1 cellular context compared by ENCODE assay signal in genomic region chr12:52251367-52252055, GRCh38.
TF ChIP-seq lines count a peak whose summit lies in the region.

No MANE protein-coding gene starts in this region.

TF ChIP-seq in A549, 52 proteins besides CTCF, POLR2A, EP300 and RAD21 (continued from another document):
- TF ChIP-seq E2F6 (IDR thresholded peaks at IDR 0.05; ENCODE audit: borderline replicate concordance, low read depth), result no peak; the same call in 1 of the 2 replicates
- TF ChIP-seq FOSB (CRISPR knock-in tag; IDR thresholded peaks at IDR 0.05), result peak; percentile 92
- no peak for TF ChIP-seq RCOR1 (IDR thresholded peaks at IDR 0.05; ENCODE audit: low read depth, low read length)
- no peak for TF ChIP-seq CEBPB (IDR thresholded peaks at IDR 0.05)
- TF ChIP-seq CHD2 (IDR thresholded peaks at IDR 0.05; ENCODE audit: low read length, partially characterized antibody), result peak; percentile 37
- peak; percentile 11; the same call in 1 of the 2 replicates for TF ChIP-seq GATA3 (IDR thresholded peaks at IDR 0.05; ENCODE audit: borderline replicate concordance)
- no peak for TF ChIP-seq SMC3 (IDR thresholded peaks at IDR 0.05)
- TF ChIP-seq FOSL2 (IDR thresholded peaks at IDR 0.05), result no peak
- TF ChIP-seq FOSL2 (CRISPR knock-in tag; IDR thresholded peaks at IDR 0.05), result no peak
- TF ChIP-seq TP53 (CRISPR knock-in tag; IDR thresholded peaks at IDR 0.05), result no peak; the same call in 1 of the 2 replicates
- TF ChIP-seq MAZ (IDR thresholded peaks at IDR 0.05; ENCODE audit: borderline replicate concordance, low read depth, low read length), result no peak
- no peak for TF ChIP-seq ZC3H11A (IDR thresholded peaks at IDR 0.05)
- TF ChIP-seq BCL3 (IDR thresholded peaks at IDR 0.05), result peak; percentile 26; the same call in 1 of the 3 replicates
- TF ChIP-seq NFE2L2 (conservative IDR thresholded peaks at IDR 0.05; ENCODE audit: low read length), result no peak
- no peak for TF ChIP-seq KDM5A (IDR thresholded peaks at IDR 0.05)
- TF ChIP-seq ELK1 (IDR thresholded peaks at IDR 0.05; ENCODE audit: low read depth, low read length), result no peak
- no peak for TF ChIP-seq MAFK (IDR thresholded peaks at IDR 0.05; ENCODE audit: partially characterized antibody)
- TF ChIP-seq TFCP2L1 (CRISPR knock-in tag; IDR thresholded peaks at IDR 0.05), result peak; percentile 46; the same call in 1 of the 2 replicates
- peak; percentile 31 for TF ChIP-seq MAX (IDR thresholded peaks at IDR 0.05)
- TF ChIP-seq CBX2 (IDR thresholded peaks at IDR 0.05; ENCODE audit: borderline replicate concordance, low read depth), result no peak
- no peak for TF ChIP-seq ZFP36 (IDR thresholded peaks at IDR 0.05; ENCODE audit: borderline replicate concordance, partially characterized antibody)
- TF ChIP-seq ZNF302 (CRISPR knock-in tag; IDR thresholded peaks at IDR 0.05), result 0 out of 2 replicates have a peak, but pooled peaks have one; percentile 48
- TF ChIP-seq ZSCAN20 (CRISPR knock-in tag; IDR thresholded peaks at IDR 0.05), result peak; percentile 50
- TF ChIP-seq HEYL (CRISPR knock-in tag; IDR thresholded peaks at IDR 0.05), result peak; percentile 88; the same call in 1 of the 2 replicates
- no peak for TF ChIP-seq CBX8 (IDR thresholded peaks at IDR 0.05)
- TF ChIP-seq RNF2 (IDR thresholded peaks at IDR 0.05; ENCODE audit: borderline replicate concordance, low read depth), result no peak
- peak; percentile 51; the same call in 1 of the 2 replicates for TF ChIP-seq POLR2AphosphoS2 (conservative IDR thresholded peaks at IDR 0.05; ENCODE audit: low read length)
- TF ChIP-seq EHF (CRISPR knock-in tag; IDR thresholded peaks at IDR 0.05), result peak; percentile 89
